ENCODE assay signal across 24 cellular contexts in the genomic region with DNA sequence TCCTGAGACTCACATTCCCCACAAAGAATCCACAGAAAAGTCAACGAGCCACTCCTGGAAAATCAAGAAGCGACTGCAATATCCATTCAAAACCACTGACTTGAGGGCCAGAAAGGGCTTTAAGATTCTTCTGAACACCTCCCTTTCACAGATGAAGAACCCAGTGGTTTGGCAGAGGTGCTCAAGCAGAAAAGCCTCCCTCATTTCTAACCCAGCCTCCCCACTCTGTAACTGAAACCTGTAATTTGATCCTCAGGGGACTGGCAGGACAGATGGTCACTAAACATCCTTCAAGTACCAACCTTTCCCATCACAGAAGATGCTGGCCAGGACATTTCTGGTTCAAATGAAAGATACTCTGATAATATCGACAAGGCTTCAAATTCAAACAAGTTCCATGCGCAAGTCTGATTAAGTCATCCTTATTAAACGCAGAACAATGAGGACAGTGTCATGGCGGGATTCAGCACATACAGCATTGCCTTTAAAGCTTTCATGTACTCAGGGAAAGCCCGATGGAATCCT. TPM values are rescaled to one million over a fixed set of nuclear protein-coding genes. Genes with fewer than 3 reads are reported as not detected.
DNase-seq lines count a peak whose midpoint lies in the region; ATAC-seq and TF ChIP-seq lines count a peak whose summit lies in the region.
"Had no signal": no experiment of that assay in that cellular context is flagged by ENCODE, and none has a peak within 500 bp of the region (broad histone marks: within the 10 kb centered on the region; RNA-seq: fewer than 3 reads in every experiment).

No MANE protein-coding gene starts in this region.

- H3K9me3 ChIP-seq in BLaER1 treated with 17β-estradiol and CSF1 and Interleukin-3, amounts not matched to agents 10 nM and 100 nM (replicated peaks in 1 of 11) = peaks cover 0 to 16% (median 5%) of the 10 kb centered on the region in 11 experiments; a peak in 7 of 22 replicates
- H3K9me3 ChIP-seq in HUES48 (ENCODE audit: control insufficient read depth, insufficient read depth, low read length) = no peaks in the 10 kb centered on the region
- H3K9me3 ChIP-seq in iPS-15b (ENCODE audit: control insufficient read depth, insufficient read depth, low read length) = no peaks in the 10 kb centered on the region
- H3K9me3 ChIP-seq: pancreas, sigmoid colon, SK-N-SH, uterus had no signal

- H3K36me3 ChIP-seq in BLaER1 treated with 17β-estradiol and CSF1 and Interleukin-3, amounts not matched to agents 10 nM and 100 nM = 0 out of 22 replicates have a peak, but pooled peaks cover 0 to 3% (median 0%) of the 10 kb centered on the region in 11 experiments
- H3K36me3 ChIP-seq in HUES48 (ENCODE audit: control insufficient read depth, insufficient read depth, low read length) (no peaks in the 10 kb centered on the region), iPS-15b (ENCODE audit: control insufficient read depth, insufficient read depth, low read length) (no peaks in the 10 kb centered on the region)
- H3K36me3 ChIP-seq: pancreas, sigmoid colon, uterus had no signal

- no peak overlapping the region for H3K27ac ChIP-seq in BLaER1 treated with 17β-estradiol and CSF1 and Interleukin-3, amounts not matched to agents 10 nM and 100 nM
- peak overlapping the region; percentile 59 for H3K27ac ChIP-seq in HUES48 (ENCODE audit: low read depth, low read length)
- H3K27ac ChIP-seq: A549, pancreas, sigmoid colon, uterus had no signal

- no peak for ATAC-seq in naive thymus-derived CD8-positive, alpha-beta T cell
- no peak for ATAC-seq in GM21423 (IDR thresholded peaks at IDR 0.05; ENCODE audit: unreplicated experiment)
- ATAC-seq: A549, pancreas had no signal

- CTCF ChIA-PET in activated CD4-positive, alpha-beta memory T cell treated with anti-CD3 and anti-CD28 coated beads for 36 hours (lab: Charles Lee) = no interaction called here

- H3K27me3 Mint-ChIP-seq in naive thymus-derived CD8-positive, alpha-beta T cell = peaks cover 30 to 78% (median 57%) of the 10 kb centered on the region in 5 donors
- peaks cover 54% of the 10 kb centered on the region for H3K27me3 Mint-ChIP-seq in activated CD4-positive, alpha-beta memory T cell treated with anti-CD3 and anti-CD28 coated beads for 36 hours

- H3K27me3 ChIP-seq in BLaER1 treated with 17β-estradiol and CSF1 and Interleukin-3, amounts not matched to agents 10 nM and 100 nM = peaks cover 47 to 60% (median 52%) of the 10 kb centered on the region in 11 experiments
- H3K27me3 ChIP-seq in HUES48 (ENCODE audit: control insufficient read depth, insufficient read depth, low read length) = peaks cover 31% of the 10 kb centered on the region
- peaks cover 33% of the 10 kb centered on the region for H3K27me3 ChIP-seq in iPS-15b (ENCODE audit: control insufficient read depth, insufficient read depth, low read length)

- H4K20me1 ChIP-seq in BLaER1 treated with 17β-estradiol and CSF1 and Interleukin-3, amounts not matched to agents 10 nM and 100 nM = peaks cover 0 to 18% (median 6%) of the 10 kb centered on the region in 11 experiments; a peak in 17 of 22 replicates

- H3K4me3 ChIP-seq in BLaER1 treated with 17β-estradiol and CSF1 and Interleukin-3, amounts not matched to agents 10 nM and 100 nM = no peak overlapping the region
- H3K4me3 ChIP-seq in HUES48 (ENCODE audit: low read depth, low read length) (peak overlapping the region; percentile 24; the same call in 1 of the 2 replicates), iPS-15b (ENCODE audit: low read depth, low read length) (peak overlapping the region; percentile 38)
- H3K4me3 ChIP-seq: A549, pancreas, sigmoid colon, uterus had no signal

- peaks cover 4 to 24% (median 15%) of the 10 kb centered on the region in 10 experiments; a peak in 19 of 20 replicates for H3K4me1 ChIP-seq in BLaER1 treated with 17β-estradiol and CSF1 and Interleukin-3, amounts not matched to agents 10 nM and 100 nM
- peaks cover 43% of the 10 kb centered on the region for H3K4me1 ChIP-seq in HUES48 (ENCODE audit: control insufficient read depth, insufficient read depth, low read length)
- H3K4me1 ChIP-seq in iPS-15b (ENCODE audit: control insufficient read depth, insufficient read depth, low read length) = peaks cover 23% of the 10 kb centered on the region

- H3K27ac Mint-ChIP-seq in naive thymus-derived CD8-positive, alpha-beta T cell = no peak overlapping the region
- H3K27ac Mint-ChIP-seq in activated CD4-positive, alpha-beta memory T cell treated with anti-CD3 and anti-CD28 coated beads for 36 hours = no peak overlapping the region
- H3K27ac Mint-ChIP-seq: activated B cell treated with CpG ODN at 0.5 μM for 24 hours; activated naive CD4-positive, alpha-beta T cell treated with anti-CD3 and anti-CD28 coated beads, Interleukin-2, amount 50 U/mL, for 24 hours had no signal

- H3K9ac ChIP-seq in BLaER1 treated with 17β-estradiol and CSF1 and Interleukin-3, amounts not matched to agents 10 nM and 100 nM = no peak overlapping the region
- H3K9ac ChIP-seq in HUES48 (ENCODE audit: low read depth, low read length) (no peak overlapping the region), iPS-15b (ENCODE audit: low read depth, low read length) (no peak overlapping the region)
- H3K9ac ChIP-seq: SK-N-SH had no signal

- no peak for TF ChIP-seq CTCF in GM13976 (IDR thresholded peaks at IDR 0.05; ENCODE audit: borderline replicate concordance, control extremely low read depth, extremely low read depth, insufficient read depth, missing control alignments)

- H3K9me3 Mint-ChIP-seq in naive thymus-derived CD8-positive, alpha-beta T cell = no peaks in the 10 kb centered on the region
- H3K9me3 Mint-ChIP-seq in activated CD4-positive, alpha-beta memory T cell treated with anti-CD3 and anti-CD28 coated beads for 36 hours = no peaks in the 10 kb centered on the region
- H3K9me3 Mint-ChIP-seq: activated B cell treated with CpG ODN at 0.5 μM for 24 hours; activated naive CD4-positive, alpha-beta T cell treated with anti-CD3 and anti-CD28 coated beads, Interleukin-2, amount 50 U/mL, for 24 hours; naive B cell had no signal

- DNase-seq in NCI-H69 (lab: John Stamatoyannopoulos, UW) (peak; percentile 78), GM13976 (ENCODE audit: low spot score) (no peak)
- DNase-seq in naive thymus-derived CD8-positive, alpha-beta T cell = no peak
- no peak for DNase-seq in activated CD4-positive, alpha-beta memory T cell treated with anti-CD3 and anti-CD28 coated beads for 36 hours
- DNase-seq: activated B cell treated with CpG ODN at 0.5 μM for 24 hours; activated T-cell treated with anti-CD3 and anti-CD28 coated beads, Interleukin-2, amount 50 U/mL, for 48 hours; foreskin fibroblast; HCEC 1CT; kidney; naive B cell; pancreas; sigmoid colon; SK-N-SH; uterus had no signal

- H3K4me3 Mint-ChIP-seq in naive thymus-derived CD8-positive, alpha-beta T cell = no peak overlapping the region
- H3K4me3 Mint-ChIP-seq in activated CD4-positive, alpha-beta memory T cell treated with anti-CD3 and anti-CD28 coated beads for 36 hours = no peak overlapping the region
- H3K4me3 Mint-ChIP-seq: activated B cell treated with CpG ODN at 0.5 μM for 24 hours; activated naive CD4-positive, alpha-beta T cell treated with anti-CD3 and anti-CD28 coated beads, Interleukin-2, amount 50 U/mL, for 24 hours; naive B cell had no signal

- in situ Hi-C loops in GM13976 (cut with MboI; ENCODE audit: low sequenced_read_pairs, unreplicated experiment) = no loop called here

- H3K4me2 ChIP-seq in BLaER1 treated with 17β-estradiol and CSF1 and Interleukin-3, amounts not matched to agents 10 nM and 100 nM = peak overlapping the region in 7 of 11 experiments; percentile 4 to 58 (median 26); a peak in 11 of 22 replicates
- H3K4me2 ChIP-seq: A549, SK-N-SH had no signal

- POLR2A ChIA-PET in naive thymus-derived CD8-positive, alpha-beta T cell (lab: Charles Lee) = no interaction called here
- POLR2A ChIA-PET in activated CD4-positive, alpha-beta memory T cell treated with anti-CD3 and anti-CD28 coated beads for 36 hours (lab: Charles Lee) = no interaction called here

- peaks cover 6 to 15% (median 12%) of the 10 kb centered on the region in 4 donors for H3K4me1 Mint-ChIP-seq in naive thymus-derived CD8-positive, alpha-beta T cell
- H3K4me1 Mint-ChIP-seq in activated CD4-positive, alpha-beta memory T cell treated with anti-CD3 and anti-CD28 coated beads for 36 hours (ENCODE audit: low read depth) = peaks cover 5% of the 10 kb centered on the region

- H3K36me3 Mint-ChIP-seq in naive thymus-derived CD8-positive, alpha-beta T cell = peaks cover 0 to 2% (median 0%) of the 10 kb centered on the region in 3 donors
- no peaks in the 10 kb centered on the region for H3K36me3 Mint-ChIP-seq in activated CD4-positive, alpha-beta memory T cell treated with anti-CD3 and anti-CD28 coated beads for 36 hours
- H3K36me3 Mint-ChIP-seq: activated naive CD4-positive, alpha-beta T cell treated with anti-CD3 and anti-CD28 coated beads, Interleukin-2, amount 50 U/mL, for 24 hours had no signal

- intact Hi-C loops in activated CD4-positive, alpha-beta memory T cell treated with anti-CD3 and anti-CD28 coated beads for 36 hours (cut with micrococcal nuclease) = loop anchor here (10.0 kb wide), 1 partner anchor 637 kb away; a partner anchor contains a TSS

RNA-seq across cellular contexts. Expression of a gene that starts 5.5 kb away (rescaled TPM):
- total RNA-seq in naive thymus-derived CD8-positive, alpha-beta T cell = under 1 TPM; 0.16 to 0.47 TPM
- not detected for polyA plus RNA-seq in naive thymus-derived CD8-positive, alpha-beta T cell
- total RNA-seq in activated CD4-positive, alpha-beta memory T cell treated with anti-CD3 and anti-CD28 coated beads for 36 hours = not detected
- total RNA-seq: epithelial cell of proximal tubule; HT1080; T-helper 2 cell treated with Interferon-gamma antibody and Interleukin-4, amounts not matched to agents 100 ng/mL and 5 ng/mL, for 36 hours had no signal
- polyA plus RNA-seq: BJ had no signal

RNA-seq across cellular contexts. Expression of a gene that starts 44.8 kb away (rescaled TPM):
- total RNA-seq in naive thymus-derived CD8-positive, alpha-beta T cell = 1 to 10 TPM; 5.2 to 6.0 TPM
- 1 to 10 TPM; 3.2 to 6.9 (median 4.1) TPM for polyA plus RNA-seq in naive thymus-derived CD8-positive, alpha-beta T cell
- total RNA-seq in activated CD4-positive, alpha-beta memory T cell treated with anti-CD3 and anti-CD28 coated beads for 36 hours = 10 to 100 TPM; 21.7 to 21.8 TPM

Comparison
In these comparisons a context has a peak if more than half of its experiments do, and no peak if none do; other contexts are left out.
1. H3K4me3 ChIP-seq: peak in HUES48 (single experiment) and iPS-15b (single experiment); none in BLaER1 treated with 17β-estradiol and CSF1 and Interleukin-3, amounts not matched to agents 10 nM and 100 nM (0 of 10).